In the genomic region with DNA sequence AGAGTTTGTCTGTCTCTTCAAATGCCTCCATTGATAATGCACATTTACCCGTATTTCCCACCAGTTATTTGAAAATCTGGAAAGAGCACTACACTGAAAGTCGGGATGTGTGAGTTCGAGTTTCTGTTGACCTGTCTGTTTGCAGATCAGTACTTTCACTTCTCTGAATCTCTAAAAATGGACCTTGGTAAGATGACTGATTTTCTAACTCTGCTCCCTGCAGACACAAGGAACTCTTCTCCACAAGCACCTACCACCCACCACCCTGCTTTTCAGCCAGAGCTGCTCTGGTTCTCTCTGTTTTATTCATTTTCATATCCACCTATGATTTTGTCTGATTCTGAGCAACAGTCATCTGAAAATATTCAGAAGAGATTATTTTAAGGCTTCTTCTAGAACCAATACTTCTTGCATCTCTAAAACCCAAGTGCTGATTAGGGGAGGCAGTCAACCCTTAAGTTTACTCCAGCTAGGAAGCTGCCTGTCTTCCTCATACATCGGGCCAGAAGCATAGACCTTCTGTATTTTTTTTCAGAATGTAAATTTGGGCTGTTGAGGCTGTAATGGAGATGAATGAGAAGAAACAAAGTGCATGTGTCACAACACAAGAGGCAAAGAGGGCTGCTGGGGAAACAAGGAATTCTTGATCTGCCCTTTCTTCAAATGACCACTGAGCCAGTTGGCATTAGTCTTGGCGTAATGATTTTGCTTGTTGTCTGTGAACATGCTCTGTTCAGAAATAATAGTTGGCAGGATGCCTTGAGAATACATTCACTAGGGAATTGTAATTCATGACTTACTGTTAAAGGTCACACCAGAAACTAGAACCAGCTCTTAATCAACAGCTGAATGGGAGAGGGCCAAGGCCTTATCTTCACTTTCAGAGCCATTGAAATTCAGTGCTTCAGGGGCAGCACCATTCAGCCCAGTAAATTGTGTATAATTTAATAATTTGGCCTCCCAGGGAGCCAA, we compare ENCODE assay signal across 12 cellular contexts.
DNase-seq lines count a peak whose midpoint lies in the region; ATAC-seq, FAIRE-seq and TF ChIP-seq lines count a peak whose summit lies in the region.
"Had no signal": no experiment of that assay in that cellular context is flagged by ENCODE, and none has a peak within 500 bp of the region (broad histone marks: within the 10 kb centered on the region; RNA-seq: fewer than 3 reads in every experiment).

No MANE protein-coding gene starts in this region.

- H3K27me3 ChIP-seq in SJCRH30: no peaks in the 10 kb centered on the region
- H3K27me3 ChIP-seq in testis: no peaks in the 10 kb centered on the region
- H3K27me3 ChIP-seq: BLaER1 treated with 17β-estradiol and CSF1 and Interleukin-3, amounts not matched to agents 10 nM and 100 nM had no signal

- no peaks in the 10 kb centered on the region for H3K9me3 ChIP-seq in SJCRH30 (replicated peaks)
- no peaks in the 10 kb centered on the region for H3K9me3 ChIP-seq in testis

- ATAC-seq in HG03342 (IDR thresholded peaks at IDR 0.05; ENCODE audit: unreplicated experiment) (peak; percentile 68), HG03280 (IDR thresholded peaks at IDR 0.05; ENCODE audit: unreplicated experiment) (no peak)
- ATAC-seq: SK-N-SH treated with all-trans-retinoic acid at 6 μM for 48 hours had no signal

- H3K36me3 ChIP-seq in SJCRH30 (no peaks in the 10 kb centered on the region), testis (ENCODE audit: low read depth, missing control alignments) (no peaks in the 10 kb centered on the region)

- DNase-seq in GM12891 (ENCODE audit: insufficient read length, low spot score) (no peak), GM20000 (ENCODE audit: low spot score) (peak; percentile 54), epidermal melanocyte (ENCODE audit: insufficient read length, low spot score) (peak; percentile 49), DMS79 treated with DMSO at 0.1 percent for 48 hours (lab: John Stamatoyannopoulos, UW) (no peak), SJCRH30 (no peak), testis (no peak)
- DNase-seq: anterior cingulate cortex, NCI-H2081 had no signal

- no peak overlapping the region for H3K4me3 ChIP-seq in SJCRH30
- no peak overlapping the region for H3K4me3 ChIP-seq in testis
- H3K4me3 ChIP-seq: BLaER1 treated with 17β-estradiol and CSF1 and Interleukin-3, amounts not matched to agents 10 nM and 100 nM had no signal

- no peak overlapping the region for H3K27ac ChIP-seq in SJCRH30
- no peak overlapping the region for H3K27ac ChIP-seq in testis
- H3K27ac ChIP-seq: BLaER1 treated with 17β-estradiol and CSF1 and Interleukin-3, amounts not matched to agents 10 nM and 100 nM had no signal

- FAIRE-seq in GM12891 (lab: Jason Lieb, UNC): peak; percentile 91

- TF ChIP-seq CTCF in GM20000 (IDR thresholded peaks at IDR 0.05; ENCODE audit: extremely low read depth, missing control alignments) (no peak), testis (IDR thresholded peaks at IDR 0.05) (no peak)

- no peaks in the 10 kb centered on the region for H3K4me1 ChIP-seq in SJCRH30
- no peaks in the 10 kb centered on the region for H3K4me1 ChIP-seq in testis

- TF ChIP-seq POLR2A in GM12891 (IDR thresholded peaks at IDR 0.05; ENCODE audit: low read depth, low read length): no peak
- TF ChIP-seq POLR2A in testis (IDR thresholded peaks at IDR 0.05): no peak

- WGBS in testis, 2 donors: 78% methylated on average over 5 of the region's 5 CpGs

- intact Hi-C loops in testis (cut with DNase I; ENCODE audit: low total_unique reads): no loop called here

TF ChIP-seq in GM12891, 5 proteins besides CTCF, POLR2A, EP300 and RAD21:
- no peak for TF ChIP-seq POU2F2 (IDR thresholded peaks at IDR 0.05; ENCODE audit: low read depth, low read length)
- TF ChIP-seq POLR2AphosphoS5 (IDR thresholded peaks at IDR 0.05; ENCODE audit: low read depth, low read length): no peak
- peak; percentile 89 for TF ChIP-seq SPI1 (IDR thresholded peaks at IDR 0.05; ENCODE audit: low read depth, low read length)
- TF ChIP-seq PAX5 (IDR thresholded peaks at IDR 0.05; ENCODE audit: insufficient read depth, low read length, severe bottlenecking): no peak

Comparison
In these comparisons a context has a peak if more than half of its experiments do, and no peak if none do; other contexts are left out.
1. DNase-seq: peak in GM20000 (single experiment) and epidermal melanocyte (single experiment); none in GM12891 (single experiment), DMS79 treated with DMSO at 0.1 percent for 48 hours (single experiment), SJCRH30 (0 of 2) and testis (single experiment).